Comparison of ENCODE assay signal across 23 cellular contexts in genomic region chr22:28761449-28761755, GRCh38.
"Had no signal": no experiment of that assay in that cellular context is flagged by ENCODE, and none has a peak within 500 bp of the region (broad histone marks: within the 10 kb centered on the region; RNA-seq: fewer than 3 reads in every experiment).

No MANE protein-coding gene starts in this region.

- H3K27ac ChIP-seq: esophagus squamous epithelium, gastroesophageal sphincter, left ventricle myocardium inferior, lower lobe of right lung, neutrophil, psoas muscle, stomach, thoracic aorta, transverse colon had no signal

- H3K4me1 ChIP-seq: esophagus squamous epithelium, gastroesophageal sphincter, left ventricle myocardium inferior, lower lobe of right lung, psoas muscle, stomach had no signal

- H3K4me3 ChIP-seq: esophagus squamous epithelium, gastroesophageal sphincter, left ventricle myocardium inferior, lower lobe of right lung, psoas muscle, stomach, thoracic aorta, transverse colon had no signal

- H3K27ac Mint-ChIP-seq: effector memory CD8-positive, alpha-beta T cell; naive thymus-derived CD4-positive, alpha-beta T cell; nephron progenitor cell had no signal

- H3K9me3 Mint-ChIP-seq: effector memory CD8-positive, alpha-beta T cell had no signal

- H3K36me3 ChIP-seq: esophagus squamous epithelium, gastroesophageal sphincter, left ventricle myocardium inferior, lower lobe of right lung, neutrophil, thoracic aorta, transverse colon had no signal

- H3K27me3 Mint-ChIP-seq: effector memory CD8-positive, alpha-beta T cell had no signal

- H3K4me3 Mint-ChIP-seq: effector memory CD8-positive, alpha-beta T cell; naive thymus-derived CD4-positive, alpha-beta T cell; nephron progenitor cell had no signal

- DNase-seq: effector memory CD8-positive, alpha-beta T cell; esophagus squamous epithelium; foreskin fibroblast; glutamatergic neuron; kidney; left cardiac atrium; left ventricle myocardium inferior; lower lobe of right lung; mesenchymal stem cell; naive thymus-derived CD4-positive, alpha-beta T cell; nephron progenitor cell; psoas muscle; retina; stimulated activated CD4-positive, alpha-beta T cell treated with anti-CD3 and anti-CD28 coated beads, Interleukin-2, amount 100 ng/mL, for 24 hours; stimulated activated CD4-positive, alpha-beta T cell treated with anti-CD3 and anti-CD28 coated beads, Interleukin-4, amount 100 ng/mL, for 4 hours; stimulated activated naive CD4-positive, alpha-beta T cell; stomach; substantia nigra; transverse colon had no signal

- H3K9me3 ChIP-seq: esophagus squamous epithelium, gastroesophageal sphincter, left ventricle myocardium inferior, lower lobe of right lung, neutrophil, psoas muscle, stomach, thoracic aorta, transverse colon had no signal

- ATAC-seq: effector memory CD8-positive, alpha-beta T cell; gastroesophageal sphincter; left cardiac atrium; lower lobe of right lung; naive thymus-derived CD4-positive, alpha-beta T cell; psoas muscle; sciatic nerve had no signal

- H3K27me3 ChIP-seq: esophagus squamous epithelium, gastroesophageal sphincter, neutrophil, stomach, transverse colon had no signal
